In genomic region chr2:120710256-120710655, GRCh38 we compare ENCODE assay signal across 21 cellular contexts. TPM values are rescaled to one million over a fixed set of nuclear protein-coding genes. Genes with fewer than 3 reads are reported as not detected.
A peak's percentile ranks its signal among the peaks of the same experiment; 100 is the strongest.
DNase-seq lines count a peak whose midpoint lies in the region; TF ChIP-seq lines count a peak whose summit lies in the region.
"Had no signal": no experiment of that assay in that cellular context is flagged by ENCODE, and none has a peak within 500 bp of the region (broad histone marks: within the 10 kb centered on the region; RNA-seq: fewer than 3 reads in every experiment).

No MANE protein-coding gene starts in this region.

- no peaks in the 10 kb centered on the region for H3K9me3 ChIP-seq in H9 (ENCODE audit: control insufficient read depth, low read depth, low read length)
- H3K9me3 ChIP-seq in iPS-18c (ENCODE audit: control insufficient read depth, insufficient read depth, low read length): peaks cover 2% of the 10 kb centered on the region
- H3K9me3 ChIP-seq in spleen: no peaks in the 10 kb centered on the region
- no peaks in the 10 kb centered on the region for H3K9me3 ChIP-seq in colonic mucosa
- H3K9me3 ChIP-seq in esophagus muscularis mucosa: no peaks in the 10 kb centered on the region
- H3K9me3 ChIP-seq: ascending aorta had no signal

- H4K20me1 ChIP-seq in H9 (ENCODE audit: control insufficient read depth, insufficient read depth, insufficient read length): no peaks in the 10 kb centered on the region

- no peak overlapping the region for H2BK120ac ChIP-seq in H9 (ENCODE audit: low read depth, low read length, poor library complexity, severe bottlenecking)

- no peak overlapping the region for H2AK5ac ChIP-seq in H9 (ENCODE audit: insufficient read length, low read length)

- H3K27ac ChIP-seq in H9 (ENCODE audit: insufficient read length, low read depth, low read length) (peak overlapping the region; percentile 24), spleen (no peak overlapping the region), colonic mucosa (no peak overlapping the region), esophagus muscularis mucosa (replicated peaks in 1 of 4) (no peak overlapping the region)
- H3K27ac ChIP-seq: ascending aorta, C4-2B, HL-60 had no signal

- no peak overlapping the region for H2BK15ac ChIP-seq in H9 (ENCODE audit: low read depth, low read length)

- H3K36me3 Mint-ChIP-seq in H9 (ENCODE audit: insufficient read depth in 1 of 3, low read depth in 3 of 3): no peaks in the 10 kb centered on the region
- H3K36me3 Mint-ChIP-seq: naive thymus-derived CD4-positive, alpha-beta T cell had no signal

- H3K4me3 Mint-ChIP-seq in H9: peak overlapping the region; percentile 18 to 69; a peak in 4 of 5 replicates
- H3K4me3 Mint-ChIP-seq: naive thymus-derived CD4-positive, alpha-beta T cell; T-helper 2 cell treated with Interferon-gamma antibody and Interleukin-4, amounts not matched to agents 5 μg/mL and 100 μg/mL, for 36 hours had no signal

- H3K4me1 ChIP-seq in H9 (ENCODE audit: insufficient read depth, low read length) (peaks cover 4% of the 10 kb centered on the region; the same call in 1 of the 2 replicates), spleen (peaks cover 0 to 14% (median 0%) of the 10 kb centered on the region in 6 donors), colonic mucosa (no peaks in the 10 kb centered on the region), esophagus muscularis mucosa (peaks cover 0 to 3% (median 0%) of the 10 kb centered on the region in 4 donors)
- H3K4me1 ChIP-seq: ascending aorta had no signal

- no CpG with 5 or more reads among the region's 16 CpGs for WGBS in H9 (ENCODE audit: extremely low coverage, insufficient read length, low lambda C conversion rate)
- 85 to 95% (median 87%) methylated on average over 16 of the region's 16 CpGs for WGBS in spleen, 5 donors
- WGBS in esophagus muscularis mucosa: 81% methylated on average over 16 of the region's 16 CpGs

- no peak overlapping the region for H3K23ac ChIP-seq in H9 (ENCODE audit: insufficient read length, low read depth, low read length)

- no peaks in the 10 kb centered on the region for H3K79me1 ChIP-seq in H9 (ENCODE audit: insufficient read depth, low read depth, low read length, poor library complexity, severe bottlenecking)

- peak overlapping the region; percentile 34 for H3K4me2 ChIP-seq in H9 (ENCODE audit: insufficient read depth, insufficient read length, low read length)

- no peak overlapping the region for H2AFZ ChIP-seq in H9 (ENCODE audit: low read length)

- peaks cover 86% of the 10 kb centered on the region for H3K27me3 Mint-ChIP-seq in H9 (ENCODE audit: low read depth)

- TF ChIP-seq CTCF in H9 (conservative IDR thresholded peaks at IDR 0.05) (no peak), spleen (IDR thresholded peaks at IDR 0.05 in 8 of 11, conservative IDR thresholded peaks at IDR 0.05 in 3 of 11) (no peak), colonic mucosa (IDR thresholded peaks at IDR 0.05) (no peak), esophagus muscularis mucosa (IDR thresholded peaks at IDR 0.05) (no peak)

- no peak overlapping the region for H4K8ac ChIP-seq in H9 (replicated peaks; ENCODE audit: insufficient read length, low read depth, low read length)

- no peak overlapping the region for H3K4ac ChIP-seq in H9 (ENCODE audit: low read depth, low read length)

- H3K4me3 ChIP-seq in iPS-18c (ENCODE audit: insufficient read depth, low read depth, low read length): peak overlapping the region; percentile 24; the same call in 1 of the 2 replicates
- no peak overlapping the region for H3K4me3 ChIP-seq in spleen
- H3K4me3 ChIP-seq in colonic mucosa: no peak overlapping the region
- no peak overlapping the region for H3K4me3 ChIP-seq in esophagus muscularis mucosa
- H3K4me3 ChIP-seq: ascending aorta had no signal

- H3K9me3 Mint-ChIP-seq in H9: no peaks in the 10 kb centered on the region; a peak in 1 of 5 replicates
- H3K9me3 Mint-ChIP-seq: naive thymus-derived CD4-positive, alpha-beta T cell; T-helper 2 cell treated with Interferon-gamma antibody and Interleukin-4, amounts not matched to agents 5 μg/mL and 100 μg/mL, for 36 hours had no signal

- TF ChIP-seq POLR2A in spleen (IDR thresholded peaks at IDR 0.05) (no peak), esophagus muscularis mucosa (IDR thresholded peaks at IDR 0.05; ENCODE audit: low read depth) (no peak)

- H3K4me1 Mint-ChIP-seq in H9: peaks cover 79 to 82% of the 10 kb centered on the region in 2 experiments

- no peak for DNase-seq in H9
- DNase-seq in astrocyte of the hippocampus (ENCODE audit: low read depth, low spot score): peak; percentile 52
- DNase-seq in spleen: peak; percentile 61
- DNase-seq in colonic mucosa: no peak
- DNase-seq in esophagus muscularis mucosa (ENCODE audit: extremely low spot score): no peak
- DNase-seq in iPS-NIHi11 (ENCODE audit: low spot score): no peak
- DNase-seq: activated CD8-positive, alpha-beta memory T cell treated with anti-CD3 and anti-CD28 coated beads, Interleukin-2, amount 50 U/mL, for 4 hours; activated naive CD4-positive, alpha-beta T cell; dermis blood vessel endothelial cell; naive thymus-derived CD4-positive, alpha-beta T cell; NCI-H1436; NCI-H226; SHP77; stimulated activated naive CD4-positive, alpha-beta T cell treated with Interleukin-2 at 50 U/mL for 16 hours; trophoblast cell had no signal

- no peaks in the 10 kb centered on the region for H3K79me2 ChIP-seq in H9 (ENCODE audit: insufficient read depth, low read length)

- H3K14ac ChIP-seq in H9 (ENCODE audit: insufficient read depth, low read length): no peak overlapping the region

- no peak overlapping the region for H2BK12ac ChIP-seq in H9 (ENCODE audit: insufficient read length, low read depth, low read length)

- H3K36me3 ChIP-seq in spleen (no peaks in the 10 kb centered on the region), colonic mucosa (no peaks in the 10 kb centered on the region), esophagus muscularis mucosa (no peaks in the 10 kb centered on the region)
- H3K36me3 ChIP-seq: ascending aorta had no signal

- no peak overlapping the region for H4K91ac ChIP-seq in H9 (ENCODE audit: insufficient read length, low read depth, low read length)

- H3K27me3 ChIP-seq in H9 (ENCODE audit: insufficient read depth, low read length) (no peaks in the 10 kb centered on the region; the same call in 1 of the 2 replicates), spleen (replicated peaks in 1 of 7) (peaks cover 0 to 16% (median 0%) of the 10 kb centered on the region in 7 donors), colonic mucosa (no peaks in the 10 kb centered on the region), esophagus muscularis mucosa (peaks cover 0 to 5% (median 0%) of the 10 kb centered on the region in 4 donors)
- H3K27me3 ChIP-seq: ascending aorta had no signal

- no peak overlapping the region for H3T11ph ChIP-seq in H9 (ENCODE audit: low read length)

- peak overlapping the region; percentile 52 to 93 (median 90); a peak in 6 of 7 replicates for H3K27ac Mint-ChIP-seq in H9
- H3K27ac Mint-ChIP-seq: naive thymus-derived CD4-positive, alpha-beta T cell; T-helper 2 cell treated with Interferon-gamma antibody and Interleukin-4, amounts not matched to agents 5 μg/mL and 100 μg/mL, for 36 hours had no signal

- TF ChIP-seq EP300 in esophagus muscularis mucosa (IDR thresholded peaks at IDR 0.05): no peak

- H2BK5ac ChIP-seq in H9 (ENCODE audit: insufficient read length, low read length): no peak overlapping the region

- H3K18ac ChIP-seq in H9 (ENCODE audit: insufficient read length, low read depth, low read length): no peak overlapping the region

- no peak overlapping the region for H2BK20ac ChIP-seq in H9 (ENCODE audit: low read depth, low read length, poor library complexity, severe bottlenecking)

- intact Hi-C loops in spleen (cut with DNase I; ENCODE audit: low total_unique reads): no loop called here
- intact Hi-C loops in colonic mucosa (cut with DNase I): no loop called here
- intact Hi-C loops in esophagus muscularis mucosa (cut with DNase I): no loop called here

- no peak overlapping the region for H4K5ac ChIP-seq in H9 (ENCODE audit: insufficient read length, low read depth, low read length)

- H3K23me2 ChIP-seq in H9 (ENCODE audit: insufficient read length, low read depth, low read length, poor library complexity, severe bottlenecking): no peaks in the 10 kb centered on the region

- H3K9ac ChIP-seq in H9 (ENCODE audit: extremely low read depth, insufficient read length, low read length) (no peak overlapping the region), colonic mucosa (ENCODE audit: low read depth in 2 of 2, low read length in 2 of 2) (no peak overlapping the region)

- no peak overlapping the region for H3K56ac ChIP-seq in H9 (ENCODE audit: insufficient read length, low read depth, low read length)

RNA-seq across cellular contexts. Expression of gene GLI2, which starts 25.4 kb away (rescaled TPM):
- total RNA-seq in H9 (2021) (56.7 and 59.3 TPM in 2 replicates), spleen (10 to 100 TPM in 1 of 7 donors, 1 to 10 TPM in 5, under 1 TPM in 1; 0.51 to 10.6 (median 1.7) TPM), colonic mucosa (1 to 10 TPM; 1.3 to 2.0 TPM), esophagus muscularis mucosa (10 to 100 TPM in 2 of 4 donors, 1 to 10 TPM in 2; 7.1 to 25.3 (median 11.8) TPM)
- under 1 TPM; 0.22 to 0.32 (median 0.23) TPM for polyA plus RNA-seq in spleen
- total RNA-seq: pulmonary artery endothelial cell had no signal
- polyA plus RNA-seq: naive thymus-derived CD4-positive, alpha-beta T cell had no signal

Comparison
In these comparisons a context has a peak if more than half of its experiments do, and no peak if none do; other contexts are left out.
1. DNase-seq: peak in astrocyte of the hippocampus (single experiment) and spleen (single experiment); none in H9 (single experiment), colonic mucosa (single experiment), esophagus muscularis mucosa (single experiment) and iPS-NIHi11 (single experiment).